12 cellular contexts compared by ENCODE assay signal in the genomic region with DNA sequence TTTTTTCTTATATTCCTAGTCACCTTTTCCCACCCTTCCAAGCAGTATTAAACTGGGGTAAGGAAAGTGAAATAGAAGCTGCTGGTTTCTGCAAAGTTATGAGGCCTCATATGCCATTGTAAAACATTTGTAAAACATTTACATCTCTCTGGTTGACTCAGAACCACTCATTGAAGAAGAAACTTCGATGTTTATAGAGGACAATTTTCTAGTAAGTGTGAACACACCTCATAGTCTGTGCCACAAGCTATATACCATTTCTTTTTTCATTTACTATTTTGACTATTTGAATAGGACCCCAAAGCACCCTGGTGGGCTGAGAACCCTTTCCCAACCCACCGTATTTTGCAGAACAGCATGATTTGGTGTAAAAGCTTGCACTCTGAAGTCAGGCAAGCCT. TPM values are rescaled to one million over a fixed set of nuclear protein-coding genes. Genes with fewer than 3 reads are reported as not detected.
A peak's percentile ranks its signal among the peaks of the same experiment; 100 is the strongest.
DNase-seq lines count a peak whose midpoint lies in the region; ATAC-seq and TF ChIP-seq lines count a peak whose summit lies in the region.
"Had no signal": no experiment of that assay in that cellular context is flagged by ENCODE, and none has a peak within 500 bp of the region (broad histone marks: within the 10 kb centered on the region; RNA-seq: fewer than 3 reads in every experiment).

No MANE protein-coding gene starts in this region.

- H3K79me2 ChIP-seq in HCT116 (ENCODE audit: insufficient read depth, low read length): no peaks in the 10 kb centered on the region

- H3K9me2 ChIP-seq in HCT116 (ENCODE audit: insufficient read depth): no peaks in the 10 kb centered on the region

- no TSS peak for BruUV-seq in HCT116 (replicated peaks; lab: Mats Ljungman, UMichigan)

- H3K9me3 ChIP-seq in HCT116 (ENCODE audit: control insufficient read depth in 1 of 2, insufficient read depth in 1 of 2, low read depth in 1 of 2, low read length in 2 of 2): no peaks in the 10 kb centered on the region
- H3K9me3 ChIP-seq: uterus had no signal

- H3K27ac Mint-ChIP-seq in stimulated activated effector memory CD8-positive, alpha-beta T cell treated with anti-CD3 and anti-CD28 coated beads, Interleukin-12 subunit alpha, Interleukin-12 subunit beta, amount 100 ng/mL, for 72 hours: no peak overlapping the region
- no peak overlapping the region for H3K27ac Mint-ChIP-seq in activated naive CD4-positive, alpha-beta T cell treated with anti-CD3 and anti-CD28 coated beads, Interleukin-2, amount 10 ng/mL, durations not matched to agents 7 days and 5 days

- H3K36me3 Mint-ChIP-seq in stimulated activated effector memory CD8-positive, alpha-beta T cell treated with anti-CD3 and anti-CD28 coated beads, Interleukin-12 subunit alpha, Interleukin-12 subunit beta, amount 100 ng/mL, for 72 hours: no peaks in the 10 kb centered on the region
- no peaks in the 10 kb centered on the region for H3K36me3 Mint-ChIP-seq in activated naive CD4-positive, alpha-beta T cell treated with anti-CD3 and anti-CD28 coated beads, Interleukin-2, amount 10 ng/mL, durations not matched to agents 7 days and 5 days
- H3K36me3 Mint-ChIP-seq: naive B cell had no signal

- H3K4me3 ChIP-seq in HCT116 (replicated peaks in 1 of 2; ENCODE audit: low read depth in 1 of 2, low read length in 2 of 2): no peak overlapping the region
- H3K4me3 ChIP-seq: uterus had no signal

- H3K9me3 Mint-ChIP-seq in stimulated activated effector memory CD8-positive, alpha-beta T cell treated with anti-CD3 and anti-CD28 coated beads, Interleukin-12 subunit alpha, Interleukin-12 subunit beta, amount 100 ng/mL, for 72 hours: no peaks in the 10 kb centered on the region
- no peaks in the 10 kb centered on the region for H3K9me3 Mint-ChIP-seq in activated naive CD4-positive, alpha-beta T cell treated with anti-CD3 and anti-CD28 coated beads, Interleukin-2, amount 10 ng/mL, durations not matched to agents 7 days and 5 days

- POLR2A ChIA-PET in HCT116 (lab: Charles Lee): interaction anchor here (1.0 to 1.9 kb wide), 2 partner anchors 9 to 10 kb away, joined by 3 to 20 read pairs; no protein-coding TSS in a partner anchor

- H3K4me1 ChIP-seq in HCT116 (ENCODE audit: control insufficient read depth in 1 of 2, insufficient read depth in 2 of 2, low read length in 2 of 2): peaks cover 23 to 30% of the 10 kb centered on the region in 2 experiments
- H3K4me1 ChIP-seq: uterus had no signal

- H3K36me3 ChIP-seq in HCT116 (ENCODE audit: control insufficient read depth in 1 of 2, insufficient read depth in 2 of 2, low read length in 2 of 2): no peaks in the 10 kb centered on the region
- H3K36me3 ChIP-seq: uterus had no signal

- DNase-seq in HCT116 (ENCODE audit: low read depth, low spot score): no peak
- DNase-seq in stimulated activated effector memory CD8-positive, alpha-beta T cell treated with anti-CD3 and anti-CD28 coated beads, Interleukin-12 subunit alpha, Interleukin-12 subunit beta, amount 100 ng/mL, for 72 hours (ENCODE audit: low spot score in 2 of 2): no peak
- no peak for DNase-seq in activated naive CD4-positive, alpha-beta T cell treated with anti-CD3 and anti-CD28 coated beads, Interleukin-2, amount 10 ng/mL, durations not matched to agents 7 days and 5 days
- DNase-seq in kidney glomerular epithelial cell (lab: John Stamatoyannopoulos, UW): no peak
- DNase-seq: DMS153, naive B cell, NCI-H226, uterus had no signal

- H2AFZ ChIP-seq in HCT116 (ENCODE audit: low read depth, low read length, poor library complexity, severe bottlenecking): peak overlapping the region; percentile 73

- CTCF ChIA-PET in HCT116 (lab: Charles Lee): no interaction called here
- CTCF ChIA-PET in activated naive CD4-positive, alpha-beta T cell treated with anti-CD3 and anti-CD28 coated beads, Interleukin-2, amount 10 ng/mL, durations not matched to agents 7 days and 5 days (lab: Charles Lee): no interaction called here

- TF ChIP-seq POLR2A in HCT116 (IDR thresholded peaks at IDR 0.05; ENCODE audit: borderline replicate concordance, extremely low read depth, insufficient read depth, insufficient read length): no peak

- no peak for TF ChIP-seq CTCF in HCT116 (IDR thresholded peaks at IDR 0.05 in 2 of 3, conservative IDR thresholded peaks at IDR 0.05 in 1 of 3; ENCODE audit: borderline replicate concordance in 1 of 3, insufficient read depth in 1 of 3, low read depth in 2 of 3, low read length in 2 of 3)

- H3K27me3 ChIP-seq in HCT116 (ENCODE audit: insufficient read depth, low read length): no peaks in the 10 kb centered on the region
- H3K27me3 ChIP-seq: uterus had no signal

- no peaks in the 10 kb centered on the region for H3K27me3 Mint-ChIP-seq in activated naive CD4-positive, alpha-beta T cell treated with anti-CD3 and anti-CD28 coated beads, Interleukin-2, amount 10 ng/mL, durations not matched to agents 7 days and 5 days
- H3K27me3 Mint-ChIP-seq: naive B cell had no signal

- H3K27ac ChIP-seq in HCT116 (ENCODE audit: low read depth, low read length): no peak overlapping the region
- H3K27ac ChIP-seq: VCaP had no signal

- TF ChIP-seq RAD21 in HCT116 (IDR thresholded peaks at IDR 0.05; ENCODE audit: low read depth): no peak

- no peaks in the 10 kb centered on the region for H4K20me1 ChIP-seq in HCT116 (ENCODE audit: insufficient read depth)

- RAD21 ChIA-PET in HCT116 (lab: Charles Lee; ENCODE audit: low non-redundant PET in 1 of 2, low total read pairs in 2 of 2, uncharacterized antibody in 2 of 2, unreplicated experiment in 2 of 2): interaction anchor here in 1 of 2 experiments (1.0 kb wide), 1 partner anchor 38 kb away, joined by 3 read pairs; no protein-coding TSS in a partner anchor

- no peak overlapping the region for H3K4me3 Mint-ChIP-seq in stimulated activated effector memory CD8-positive, alpha-beta T cell treated with anti-CD3 and anti-CD28 coated beads, Interleukin-12 subunit alpha, Interleukin-12 subunit beta, amount 100 ng/mL, for 72 hours
- no peak overlapping the region for H3K4me3 Mint-ChIP-seq in activated naive CD4-positive, alpha-beta T cell treated with anti-CD3 and anti-CD28 coated beads, Interleukin-2, amount 10 ng/mL, durations not matched to agents 7 days and 5 days

- ATAC-seq in GM18873 (IDR thresholded peaks at IDR 0.05; ENCODE audit: low FRiP score, unreplicated experiment) (peak; percentile 80), HCT116 (no peak), HG03521 (IDR thresholded peaks at IDR 0.05; ENCODE audit: unreplicated experiment) (peak; percentile 50), HG03159 (IDR thresholded peaks at IDR 0.05; ENCODE audit: unreplicated experiment) (no peak)
- ATAC-seq in stimulated activated effector memory CD8-positive, alpha-beta T cell treated with anti-CD3 and anti-CD28 coated beads, Interleukin-12 subunit alpha, Interleukin-12 subunit beta, amount 100 ng/mL, for 72 hours: peak; percentile 75

- intact Hi-C loops in HCT116 (cut with micrococcal nuclease): no loop called here

- no peak overlapping the region for H3K9ac ChIP-seq in HCT116 (ENCODE audit: low read length)

- peaks cover 14% of the 10 kb centered on the region for H3K4me1 Mint-ChIP-seq in stimulated activated effector memory CD8-positive, alpha-beta T cell treated with anti-CD3 and anti-CD28 coated beads, Interleukin-12 subunit alpha, Interleukin-12 subunit beta, amount 100 ng/mL, for 72 hours
- peaks cover 15% of the 10 kb centered on the region for H3K4me1 Mint-ChIP-seq in activated naive CD4-positive, alpha-beta T cell treated with anti-CD3 and anti-CD28 coated beads, Interleukin-2, amount 10 ng/mL, durations not matched to agents 7 days and 5 days

- H3K4me2 ChIP-seq in HCT116 (ENCODE audit: low read length): peak overlapping the region; percentile 64; the same call in 1 of the 2 replicates

TF ChIP-seq in HCT116, 20 proteins besides CTCF, POLR2A, EP300 and RAD21:
- no peak for TF ChIP-seq POLR2AphosphoS5 (IDR thresholded peaks at IDR 0.05; ENCODE audit: low read depth, low read length)

RNA-seq across cellular contexts. Expression of a gene that starts 12.9 kb away (rescaled TPM):
- total RNA-seq in HCT116 (2021; ENCODE audit: unreplicated experiment): 366 TPM
- polyA plus RNA-seq in HCT116 (2012): 200 and 253 TPM in 2 replicates

Comparison
In these comparisons a context has a peak if more than half of its experiments do, and no peak if none do; other contexts are left out.
1. ATAC-seq: peak in GM18873 (single experiment), HG03521 (single experiment) and stimulated activated effector memory CD8-positive, alpha-beta T cell treated with anti-CD3 and anti-CD28 coated beads, Interleukin-12 subunit alpha, Interleukin-12 subunit beta, amount 100 ng/mL, for 72 hours (single experiment); none in HCT116 (single experiment) and HG03159 (single experiment).